ENCODE assay signal across 20 cellular contexts in genomic region chr6:165605901-165606739, GRCh38. TPM values are rescaled to one million over a fixed set of nuclear protein-coding genes. Genes with fewer than 3 reads are reported as not detected.
DNase-seq lines count a peak whose midpoint lies in the region; ATAC-seq and TF ChIP-seq lines count a peak whose summit lies in the region.
"Had no signal": no experiment of that assay in that cellular context is flagged by ENCODE, and none has a peak within 500 bp of the region (broad histone marks: within the 10 kb centered on the region; RNA-seq: fewer than 3 reads in every experiment).

No MANE protein-coding gene starts in this region.

- H3K36me3 Mint-ChIP-seq in endodermal cell (ENCODE audit: low read depth): no peaks in the 10 kb centered on the region

- intact Hi-C loops in stomach (cut with DNase I; ENCODE audit: low total_unique reads): no loop called here
- intact Hi-C loops in sciatic nerve (cut with DNase I): no loop called here

- H3K9me3 Mint-ChIP-seq in endodermal cell: peaks cover 13% of the 10 kb centered on the region

- H3K9me3 ChIP-seq in endodermal cell (ENCODE audit: control insufficient read depth, low read length) (peaks cover 9% of the 10 kb centered on the region), stomach (peaks cover 0 to 3% (median 0%) of the 10 kb centered on the region in 4 donors)

- H3K4me3 ChIP-seq in endodermal cell (ENCODE audit: low read length): no peak overlapping the region
- no peak overlapping the region for H3K4me3 ChIP-seq in stomach
- H3K4me3 ChIP-seq: BLaER1 treated with 17β-estradiol and CSF1 and Interleukin-3, amounts not matched to agents 10 nM and 100 nM had no signal

- ATAC-seq in HG02970 (IDR thresholded peaks at IDR 0.05; ENCODE audit: low FRiP score, unreplicated experiment) (no peak), sciatic nerve (no peak)
- ATAC-seq: Panc1 had no signal

- no peaks in the 10 kb centered on the region for H3K27me3 Mint-ChIP-seq in endodermal cell (ENCODE audit: insufficient read depth)

- H3K27ac ChIP-seq in endodermal cell (ENCODE audit: low read depth, low read length) (no peak overlapping the region), stomach (peak overlapping the region in 2 of 5 donors; percentile 36 to 43)
- H3K27ac ChIP-seq: 22Rv1; BLaER1 treated with 17β-estradiol and CSF1 and Interleukin-3, amounts not matched to agents 10 nM and 100 nM; HL-60; KMS-11 had no signal

- H3K36me3 ChIP-seq in endodermal cell (ENCODE audit: control insufficient read depth, insufficient read depth, low read length) (no peaks in the 10 kb centered on the region), stomach (no peaks in the 10 kb centered on the region)
- H3K36me3 ChIP-seq: BLaER1 treated with 17β-estradiol and CSF1 and Interleukin-3, amounts not matched to agents 10 nM and 100 nM had no signal

- no peak overlapping the region for H3K9ac ChIP-seq in endodermal cell (ENCODE audit: extremely low read depth, low read length, poor library complexity, severe bottlenecking)
- H3K9ac ChIP-seq: BLaER1 treated with 17β-estradiol and CSF1 and Interleukin-3, amounts not matched to agents 10 nM and 100 nM; KMS-11 had no signal

- peaks cover 3% of the 10 kb centered on the region for H3K4me1 Mint-ChIP-seq in endodermal cell

- H3K27ac Mint-ChIP-seq in endodermal cell: no peak overlapping the region

- TF ChIP-seq CTCF in endodermal cell (conservative IDR thresholded peaks at IDR 0.05) (no peak), stomach (IDR thresholded peaks at IDR 0.05) (no peak)

- TF ChIP-seq EP300 in stomach (IDR thresholded peaks at IDR 0.05): no peak

- no peak overlapping the region for H3K4me3 Mint-ChIP-seq in endodermal cell

- H3K27me3 ChIP-seq in endodermal cell (ENCODE audit: control insufficient read depth, insufficient read depth, low read length, poor library complexity, severe bottlenecking) (no peaks in the 10 kb centered on the region), stomach (no peaks in the 10 kb centered on the region)
- H3K27me3 ChIP-seq: BLaER1 treated with 17β-estradiol and CSF1 and Interleukin-3, amounts not matched to agents 10 nM and 100 nM had no signal

- TF ChIP-seq POLR2A in stomach (IDR thresholded peaks at IDR 0.05): no peak

- H3K4me1 ChIP-seq in endodermal cell (ENCODE audit: control insufficient read depth, insufficient read depth, low read length) (peaks cover 2% of the 10 kb centered on the region), stomach (peaks cover 0 to 8% (median 4%) of the 10 kb centered on the region in 4 donors)
- H3K4me1 ChIP-seq: BLaER1 treated with 17β-estradiol and CSF1 and Interleukin-3, amounts not matched to agents 10 nM and 100 nM had no signal

- 87 to 93% methylated on average over 6 to 13 of the region's 13 CpGs for WGBS in endodermal cell (ENCODE audit: insufficient coverage in 1 of 2, insufficient read length in 1 of 2), 2 experiments
- 25 to 60% (median 48%) methylated on average over 13 of the region's 13 CpGs for WGBS in stomach, 5 donors

- DNase-seq in DMS53 (lab: John Stamatoyannopoulos, UW) (peak; percentile 3), DMS53 treated with DMSO at 0.1 percent for 48 hours (lab: John Stamatoyannopoulos, UW; ENCODE audit: unreplicated experiment) (no peak), endodermal cell (peak; percentile 59), kidney tubule cell (ENCODE audit: low spot score) (peak; percentile 92), stomach (peak; percentile 37), sciatic nerve (ENCODE audit: low spot score) (no peak), HPDE6-E6E7 (ENCODE audit: extremely low spot score) (no peak)
- DNase-seq: DMS79 treated with DMSO at 0.1 percent for 48 hours, GF-D8, HCEC 1CT, NCI-H1092, NCI-H1694, NCI-H2107, Right ventricle myocardium superior had no signal

RNA-seq across cellular contexts. Expression of gene PDE10A, which starts 56.9 kb away (rescaled TPM):
- total RNA-seq in endodermal cell (10 to 100 TPM; 22.8 to 27.8 TPM), stomach (10 to 100 TPM in 2 of 5 donors, 1 to 10 TPM in 2, not detected in 1; 3.5 to 58.2 (median 13.9) TPM), sciatic nerve (14.1 TPM)
- polyA plus RNA-seq in endodermal cell (2013, experiment 1 of 2): 13.8 TPM
- polyA plus RNA-seq in endodermal cell (2013, experiment 2 of 2): 12.8 TPM
- polyA plus RNA-seq in stomach: 1 to 10 TPM in 2 of 3 donors, under 1 TPM in 1; 0.78 to 4.6 (median 2.7) TPM

Comparison
In these comparisons a context has a peak if more than half of its experiments do, and no peak if none do; other contexts are left out.
1. DNase-seq: peak in DMS53 (single experiment), endodermal cell (single experiment), kidney tubule cell (single experiment) and stomach (single experiment); none in DMS53 treated with DMSO at 0.1 percent for 48 hours (single experiment), sciatic nerve (single experiment) and HPDE6-E6E7 (single experiment).